ENCODE assay signal across 8 cellular contexts in the genomic region with DNA sequence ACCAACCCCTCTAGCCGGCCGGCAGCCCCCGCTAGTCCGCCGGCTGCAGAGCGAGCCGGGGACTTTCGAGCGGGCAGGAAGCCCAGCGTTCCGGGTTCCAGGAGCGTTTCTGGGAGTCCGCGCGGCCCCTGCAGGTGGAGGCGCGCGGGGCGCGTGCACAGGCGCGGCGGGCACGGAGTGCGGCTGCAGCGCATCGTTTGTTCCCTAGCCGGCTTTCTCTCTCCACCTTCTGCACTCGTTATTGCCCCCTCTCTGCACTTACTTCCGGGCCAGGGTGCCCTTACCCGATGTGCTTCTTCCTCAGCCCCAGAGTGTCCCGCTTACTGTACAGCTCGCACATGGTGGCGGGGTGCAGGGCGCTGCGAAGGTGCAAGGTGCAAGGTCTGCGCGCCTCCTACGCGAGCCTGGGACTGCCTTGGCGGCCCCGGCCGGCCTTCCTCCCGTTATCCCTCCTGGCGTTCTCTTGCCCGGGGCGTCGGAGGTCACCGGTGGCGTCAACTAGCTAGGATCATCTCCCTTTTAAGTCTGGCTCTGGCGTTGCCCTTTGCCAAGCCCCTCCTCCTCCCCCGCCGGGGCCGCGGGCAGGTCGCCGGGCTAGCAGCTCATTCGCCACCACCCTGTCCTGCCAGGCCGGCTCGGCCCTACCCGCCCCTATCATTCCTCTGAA. TPM values are rescaled to one million over a fixed set of nuclear protein-coding genes. Genes with fewer than 3 reads are reported as not detected.
DNase-seq lines count a peak whose midpoint lies in the region; ATAC-seq and TF ChIP-seq lines count a peak whose summit lies in the region.

TSS of gene ETNPPL (minus strand) at position 495 of the 667 bp plus-strand sequence. CDS start at position 340, 155 bp downstream.

- no peaks in the 10 kb centered on the region for H3F3A ChIP-seq in MM.1S (ENCODE audit: insufficient read depth, low read length)

- H3K4me3 ChIP-seq in MM.1S (ENCODE audit: low read length): peak within 1 kb of the TSS; percentile 91
- peak within 1 kb of the TSS; percentile 69 for H3K4me3 ChIP-seq in left ventricle myocardium inferior

- TF ChIP-seq CTCF in MM.1S (IDR thresholded peaks at IDR 0.05; ENCODE audit: low read length) (no peak; the same call in 1 of the 2 replicates), left ventricle myocardium inferior (IDR thresholded peaks at IDR 0.05; ENCODE audit: borderline replicate concordance) (peak; percentile 23)

- H3K27me3 ChIP-seq in MM.1S (replicated peaks; ENCODE audit: insufficient read depth, low read length) (no peaks in the 10 kb centered on the region), left ventricle myocardium inferior (ENCODE audit: low read depth) (peaks cover 12% of the 10 kb centered on the region)

- peak within 1 kb of the TSS; percentile 92 for H3K4me2 ChIP-seq in MM.1S (ENCODE audit: low read depth, low read length)

- no peaks in the 10 kb centered on the region for H4K20me1 ChIP-seq in MM.1S (ENCODE audit: insufficient read depth, low read length)

- H3K27ac ChIP-seq in MM.1S (ENCODE audit: low read length) (no peak within 1 kb of the TSS), left ventricle myocardium inferior (replicated peaks) (peak within 1 kb of the TSS; percentile 58)

- H3K27ac Mint-ChIP-seq in activated naive CD8-positive, alpha-beta T cell treated with anti-CD3 and anti-CD28 coated beads, Interleukin-2, amount 50 U/mL, for 24 hours: no peak within 1 kb of the TSS

- DNase-seq in EL: peak; percentile 25
- peak; percentile 47 for DNase-seq in MM.1S
- peak; percentile 34 for DNase-seq in activated naive CD8-positive, alpha-beta T cell treated with anti-CD3 and anti-CD28 coated beads, Interleukin-2, amount 50 U/mL, for 24 hours
- peak; percentile 31 for DNase-seq in left ventricle myocardium inferior
- peak in 9 of 10 donors; percentile 33 to 89 (median 52) for DNase-seq in posterior cingulate gyrus

- peak within 1 kb of the TSS; percentile 97 for H2AFZ ChIP-seq in MM.1S (ENCODE audit: low read length)

- H3K9me3 Mint-ChIP-seq in activated naive CD8-positive, alpha-beta T cell treated with anti-CD3 and anti-CD28 coated beads, Interleukin-2, amount 50 U/mL, for 24 hours: no peaks in the 10 kb centered on the region

- intact Hi-C loops in left ventricle myocardium inferior (cut with micrococcal nuclease): no loop called here
- intact Hi-C loops in posterior cingulate gyrus (cut with DNase I): no loop called here

- peak; percentile 73 for ATAC-seq in activated naive CD8-positive, alpha-beta T cell treated with anti-CD3 and anti-CD28 coated beads, Interleukin-2, amount 50 U/mL, for 24 hours
- ATAC-seq in GM18861 (IDR thresholded peaks at IDR 0.05; ENCODE audit: unreplicated experiment) (no peak), HG02885 (IDR thresholded peaks at IDR 0.05; ENCODE audit: poor library complexity, unreplicated experiment) (no peak), HG02763 (IDR thresholded peaks at IDR 0.05; ENCODE audit: unreplicated experiment) (no peak)

- H3K27me3 Mint-ChIP-seq in activated naive CD8-positive, alpha-beta T cell treated with anti-CD3 and anti-CD28 coated beads, Interleukin-2, amount 50 U/mL, for 24 hours: peaks cover 55% of the 10 kb centered on the region

- H3K36me3 ChIP-seq in MM.1S (replicated peaks; ENCODE audit: insufficient read depth, low read length) (no peaks in the 10 kb centered on the region), left ventricle myocardium inferior (no peaks in the 10 kb centered on the region)

- peak within 1 kb of the TSS; percentile 27; the same call in 1 of the 2 replicates for H3K9ac ChIP-seq in MM.1S (ENCODE audit: low read length)

- no peaks in the 10 kb centered on the region for H3K9me2 ChIP-seq in MM.1S (replicated peaks; ENCODE audit: insufficient read depth, low read length)

- peak within 1 kb of the TSS; percentile 77 for H3K4me3 Mint-ChIP-seq in activated naive CD8-positive, alpha-beta T cell treated with anti-CD3 and anti-CD28 coated beads, Interleukin-2, amount 50 U/mL, for 24 hours

- H3K4me1 ChIP-seq in MM.1S (ENCODE audit: low read length): no peaks in the 10 kb centered on the region
- H3K4me1 ChIP-seq in left ventricle myocardium inferior: peaks cover 18% of the 10 kb centered on the region

- H3K4me1 Mint-ChIP-seq in activated naive CD8-positive, alpha-beta T cell treated with anti-CD3 and anti-CD28 coated beads, Interleukin-2, amount 50 U/mL, for 24 hours: peaks cover 10% of the 10 kb centered on the region

- peaks cover 5% of the 10 kb centered on the region for H3K36me3 Mint-ChIP-seq in activated naive CD8-positive, alpha-beta T cell treated with anti-CD3 and anti-CD28 coated beads, Interleukin-2, amount 50 U/mL, for 24 hours (ENCODE audit: low read depth)

- no peaks in the 10 kb centered on the region for H3K79me2 ChIP-seq in MM.1S (ENCODE audit: low read length)

- H3K9me3 ChIP-seq in MM.1S (replicated peaks; ENCODE audit: insufficient read depth, low read length) (no peaks in the 10 kb centered on the region), left ventricle myocardium inferior (replicated peaks) (no peaks in the 10 kb centered on the region)

RNA-seq across cellular contexts. Expression of gene ETNPPL, which starts in this region (rescaled TPM):
- total RNA-seq in left ventricle myocardium inferior: 10.6 TPM
